In genomic region chrX:71349266-71349665, GRCh38 we compare ENCODE assay signal across 1 cellular context.
TF ChIP-seq lines count a peak whose summit lies in the region.

No MANE protein-coding gene starts in this region.

TF ChIP-seq in HEK293, 187 proteins besides CTCF, POLR2A, EP300 and RAD21 (continued from another document):
- TF ChIP-seq AEBP2 (tag by site-specific recombination; IDR thresholded peaks at IDR 0.05; ENCODE audit: borderline replicate concordance) (0 out of 2 replicates have a peak, but pooled peaks have one; percentile 34), ZBTB8A (tag by site-specific recombination; IDR thresholded peaks at IDR 0.05) (peak; percentile 80), ZNF514 (tag by site-specific recombination; IDR thresholded peaks at IDR 0.05) (peak; percentile 84; the same call in 1 of the 2 replicates), ZNF555 (tag by site-specific recombination; conservative IDR thresholded peaks at IDR 0.05) (peak; percentile 97), ZBTB1 (tag by site-specific recombination; IDR thresholded peaks at IDR 0.05) (peak; percentile 87), ZNF629 (tag by site-specific recombination; IDR thresholded peaks at IDR 0.05) (peak; percentile 52; the same call in 1 of the 2 replicates), ZNF426 (tag by site-specific recombination; IDR thresholded peaks at IDR 0.05) (peak; percentile 98), ZNF530 (tag by site-specific recombination; IDR thresholded peaks at IDR 0.05; ENCODE audit: low read depth) (0 out of 2 replicates have a peak, but pooled peaks have one; percentile 65), ZNF560 (tag by site-specific recombination; IDR thresholded peaks at IDR 0.05; ENCODE audit: borderline replicate concordance) (peak; percentile 93), ZNF354C (tag by site-specific recombination; IDR thresholded peaks at IDR 0.05; ENCODE audit: borderline replicate concordance, low read depth) (peak; percentile 94; the same call in 1 of the 2 replicates), ZNF394 (tag by site-specific recombination; IDR thresholded peaks at IDR 0.05; ENCODE audit: borderline replicate concordance) (peak; percentile 97), ZNF302 (tag by site-specific recombination; IDR thresholded peaks at IDR 0.05; ENCODE audit: low read depth) (peak; percentile 71; the same call in 1 of the 2 replicates), ZNF510 (tag by site-specific recombination; IDR thresholded peaks at IDR 0.05; ENCODE audit: insufficient replicate concordance) (peak; percentile 85), REST (tag by site-specific recombination; IDR thresholded peaks at IDR 0.05) (peak; percentile 77), ZBTB11 (tag by site-specific recombination; conservative IDR thresholded peaks at IDR 0.05; ENCODE audit: low read depth) (peak; percentile 78), ZNF366 (tag by site-specific recombination; conservative IDR thresholded peaks at IDR 0.05) (0 out of 2 replicates have a peak, but pooled peaks have one; percentile 27), ZNF433 (tag by site-specific recombination; IDR thresholded peaks at IDR 0.05; ENCODE audit: low read depth) (peak; percentile 85), ZNF19 (tag by site-specific recombination; IDR thresholded peaks at IDR 0.05; ENCODE audit: low read depth) (peak; percentile 97), ZBTB21 (tag by site-specific recombination; IDR thresholded peaks at IDR 0.05) (peak; percentile 63), GFI1B (tag by site-specific recombination; IDR thresholded peaks at IDR 0.05) (peak; percentile 60; the same call in 1 of the 2 replicates), ZNF518A (tag by site-specific recombination; conservative IDR thresholded peaks at IDR 0.05; ENCODE audit: low read depth) (peak; percentile 94), GLI2 (tag by site-specific recombination; IDR thresholded peaks at IDR 0.05; ENCODE audit: borderline replicate concordance, low read depth) (peak; percentile 75; the same call in 1 of the 2 replicates), ZNF221 (tag by site-specific recombination; IDR thresholded peaks at IDR 0.05; ENCODE audit: borderline replicate concordance) (peak; percentile 41; the same call in 1 of the 2 replicates), ZNF341 (tag by site-specific recombination; IDR thresholded peaks at IDR 0.05; ENCODE audit: low read depth) (peak; percentile 44; the same call in 1 of the 2 replicates), MYNN (tag by site-specific recombination; IDR thresholded peaks at IDR 0.05; ENCODE audit: borderline replicate concordance) (peak; percentile 43; the same call in 1 of the 2 replicates)
